In the genomic region with DNA sequence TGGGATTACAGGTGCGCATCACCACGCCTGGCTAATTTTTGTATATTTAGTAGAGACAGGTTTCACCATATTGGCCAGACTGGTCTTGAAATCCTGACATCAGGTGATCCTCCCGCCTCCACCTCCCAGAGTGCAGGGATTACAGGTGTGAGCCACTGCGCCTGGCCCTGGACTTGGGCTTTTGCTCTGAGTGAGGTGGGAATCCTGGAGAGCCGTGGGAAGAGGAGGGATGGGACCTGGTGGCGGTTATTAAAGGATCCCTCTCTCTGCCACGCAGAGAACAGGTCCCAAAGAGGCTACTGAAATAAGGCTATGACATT, we compare ENCODE assay signal across 17 cellular contexts. TPM values are rescaled to one million over a fixed set of nuclear protein-coding genes. Genes with fewer than 3 reads are reported as not detected.
DNase-seq lines count a peak whose midpoint lies in the region; ATAC-seq and TF ChIP-seq lines count a peak whose summit lies in the region.
"Had no signal": no experiment of that assay in that cellular context is flagged by ENCODE, and none has a peak within 500 bp of the region (broad histone marks: within the 10 kb centered on the region; RNA-seq: fewer than 3 reads in every experiment).

No MANE protein-coding gene starts in this region.

- H3K4me3 ChIP-seq in DOHH2 (ENCODE audit: low read length), result peak overlapping the region; percentile 89; the same call in 1 of the 2 replicates
- no peak overlapping the region for H3K4me3 ChIP-seq in osteoblast (ENCODE audit: insufficient read depth, low read length)
- no peak overlapping the region for H3K4me3 ChIP-seq in HAP-1
- no peak overlapping the region for H3K4me3 ChIP-seq in PC-3 (ENCODE audit: low read length)
- H3K4me3 ChIP-seq: hepatocyte, MG63, upper lobe of left lung had no signal

- peak overlapping the region; percentile 98 for H3K27ac Mint-ChIP-seq in activated CD4-positive, alpha-beta T cell treated with anti-CD3 and anti-CD28 coated beads, Interleukin-2, amount 10 ng/mL, durations not matched to agents 24 days and 14 days
- peak overlapping the region; percentile 95 for H3K27ac Mint-ChIP-seq in activated T-helper 17 cell treated with anti-CD3 and anti-CD28 coated beads, Interleukin-2, amount 50 U/mL, for 72 hours

- H4K20me1 ChIP-seq in DOHH2 (ENCODE audit: control insufficient read depth, insufficient read depth, low read depth, low read length) (no peaks in the 10 kb centered on the region), osteoblast (ENCODE audit: insufficient read depth, low read length) (peaks cover 10% of the 10 kb centered on the region), PC-3 (ENCODE audit: low read length) (no peaks in the 10 kb centered on the region)

- H3K27ac ChIP-seq in DOHH2 (ENCODE audit: low read depth, low read length) (no peak overlapping the region), osteoblast (ENCODE audit: low read depth, low read length) (no peak overlapping the region), PC-3 (ENCODE audit: low read length) (no peak overlapping the region)

- H3K4me3 Mint-ChIP-seq in activated CD4-positive, alpha-beta T cell treated with anti-CD3 and anti-CD28 coated beads, Interleukin-2, amount 10 ng/mL, durations not matched to agents 24 days and 14 days, result peak overlapping the region; percentile 89
- peak overlapping the region; percentile 90 for H3K4me3 Mint-ChIP-seq in activated T-helper 17 cell treated with anti-CD3 and anti-CD28 coated beads, Interleukin-2, amount 50 U/mL, for 72 hours

- H2AFZ ChIP-seq in osteoblast (ENCODE audit: low read length) (no peak overlapping the region), PC-3 (ENCODE audit: low read length) (no peak overlapping the region)
- H2AFZ ChIP-seq: hepatocyte had no signal

- intact Hi-C loops in activated CD4-positive, alpha-beta T cell treated with anti-CD3 and anti-CD28 coated beads, Interleukin-2, amount 10 ng/mL, durations not matched to agents 24 days and 14 days (cut with micrococcal nuclease), result loop anchor here (5.0 kb wide), 1 partner anchor 123 kb away; a partner anchor contains a TSS
- intact Hi-C loops in PC-3 (cut with micrococcal nuclease), result no loop called here

- H3K27me3 Mint-ChIP-seq in activated CD4-positive, alpha-beta T cell treated with anti-CD3 and anti-CD28 coated beads, Interleukin-2, amount 10 ng/mL, durations not matched to agents 24 days and 14 days, result no peaks in the 10 kb centered on the region
- no peaks in the 10 kb centered on the region for H3K27me3 Mint-ChIP-seq in activated T-helper 17 cell treated with anti-CD3 and anti-CD28 coated beads, Interleukin-2, amount 50 U/mL, for 72 hours

- no peak for TF ChIP-seq CTCF in DOHH2 (IDR thresholded peaks at IDR 0.05; ENCODE audit: low read depth, low read length, poor library complexity, severe bottlenecking)
- no peak for TF ChIP-seq CTCF in osteoblast (IDR thresholded peaks at IDR 0.05; ENCODE audit: extremely low read depth, low read depth, low read length)
- TF ChIP-seq CTCF in PC-3 (conservative IDR thresholded peaks at IDR 0.05; ENCODE audit: low read depth, low read length), result no peak

- H3K9me3 ChIP-seq in DOHH2 (ENCODE audit: control insufficient read depth, insufficient read depth, low read length) (no peaks in the 10 kb centered on the region), osteoblast (ENCODE audit: low read depth, low read length) (no peaks in the 10 kb centered on the region), HAP-1 (no peaks in the 10 kb centered on the region), PC-3 (ENCODE audit: low read length) (no peaks in the 10 kb centered on the region)
- H3K9me3 ChIP-seq: MG63, upper lobe of left lung had no signal

- DNase-seq in activated CD4-positive, alpha-beta T cell treated with anti-CD3 and anti-CD28 coated beads, Interleukin-2, amount 10 ng/mL, durations not matched to agents 24 days and 14 days, result no peak
- DNase-seq in activated CD4-positive, alpha-beta T cell treated with anti-CD3 and anti-CD28 coated beads for 4 hours, result no peak
- peak; percentile 35 for DNase-seq in osteoblast (ENCODE audit: insufficient read length, low spot score, missing footprints)
- no peak for DNase-seq in HAP-1 (ENCODE audit: low spot score in 2 of 2)
- DNase-seq in superior temporal gyrus (ENCODE audit: extremely low spot score), result no peak
- DNase-seq in PC-3, result no peak
- DNase-seq: activated naive CD4-positive, alpha-beta T cell treated with Interleukin-2 at 50 U/mL for 16 hours; MG63; NCI-H1694; SIG-M5; stimulated activated CD4-positive, alpha-beta T cell treated with anti-CD3 and anti-CD28 coated beads, Interleukin-4, amount 100 ng/mL, for 4 hours; T1000; upper lobe of left lung had no signal

- H3F3A ChIP-seq in DOHH2 (ENCODE audit: control insufficient read depth, insufficient read depth), result peaks cover 23% of the 10 kb centered on the region
- no peaks in the 10 kb centered on the region for H3F3A ChIP-seq in PC-3 (ENCODE audit: low read length, unreplicated experiment)

- no peak for ATAC-seq in activated T-helper 17 cell treated with anti-CD3 and anti-CD28 coated beads, Interleukin-2, amount 50 U/mL, for 72 hours (replicated peaks)
- no peak for ATAC-seq in PC-3

- in situ Hi-C loops in HAP-1 (cut with MboI; ENCODE audit: low sequenced_read_pairs), result no loop called here

- H3K79me2 ChIP-seq in DOHH2 (ENCODE audit: control insufficient read depth, low read length) (peaks cover 36% of the 10 kb centered on the region), osteoblast (ENCODE audit: insufficient read depth, low read length) (peaks cover 21% of the 10 kb centered on the region), PC-3 (ENCODE audit: low read length) (peaks cover 18% of the 10 kb centered on the region)

- CTCF ChIA-PET in PC-3 (lab: Charles Lee), result no interaction called here

- no peak overlapping the region for H3K9ac ChIP-seq in PC-3 (ENCODE audit: low read length)
- H3K9ac ChIP-seq: parathyroid adenoma had no signal

- H3K36me3 ChIP-seq in DOHH2 (ENCODE audit: control insufficient read depth, low read length) (peaks cover 23% of the 10 kb centered on the region), osteoblast (ENCODE audit: insufficient read depth, low read length) (peaks cover 7% of the 10 kb centered on the region), HAP-1 (replicated peaks) (peaks cover 10% of the 10 kb centered on the region), PC-3 (ENCODE audit: low read depth, low read length) (no peaks in the 10 kb centered on the region; the same call in 1 of the 2 replicates)

- H3K36me3 Mint-ChIP-seq in activated CD4-positive, alpha-beta T cell treated with anti-CD3 and anti-CD28 coated beads, Interleukin-2, amount 10 ng/mL, durations not matched to agents 24 days and 14 days (ENCODE audit: low read depth), result peaks cover 11% of the 10 kb centered on the region
- peaks cover 30% of the 10 kb centered on the region for H3K36me3 Mint-ChIP-seq in activated T-helper 17 cell treated with anti-CD3 and anti-CD28 coated beads, Interleukin-2, amount 50 U/mL, for 72 hours (ENCODE audit: low read depth)

- H3K4me2 ChIP-seq in DOHH2 (ENCODE audit: low read length) (peak overlapping the region; percentile 86; the same call in 1 of the 2 replicates), osteoblast (ENCODE audit: insufficient read depth, low read length) (no peak overlapping the region), PC-3 (ENCODE audit: low read length) (no peak overlapping the region)
- H3K4me2 ChIP-seq: hepatocyte had no signal

- BruUV-seq in PC-3 (replicated peaks; lab: Mats Ljungman, UMichigan), result no TSS peak

- H3K27me3 ChIP-seq in DOHH2 (ENCODE audit: control insufficient read depth, low read length) (no peaks in the 10 kb centered on the region), osteoblast (ENCODE audit: insufficient read depth, low read length) (no peaks in the 10 kb centered on the region), HAP-1 (ENCODE audit: low read depth) (no peaks in the 10 kb centered on the region), PC-3 (ENCODE audit: low read length) (no peaks in the 10 kb centered on the region)
- H3K27me3 ChIP-seq: hepatocyte, MG63, upper lobe of left lung had no signal

- H3K9me3 Mint-ChIP-seq in activated CD4-positive, alpha-beta T cell treated with anti-CD3 and anti-CD28 coated beads, Interleukin-2, amount 10 ng/mL, durations not matched to agents 24 days and 14 days, result no peaks in the 10 kb centered on the region
- H3K9me3 Mint-ChIP-seq in activated T-helper 17 cell treated with anti-CD3 and anti-CD28 coated beads, Interleukin-2, amount 50 U/mL, for 72 hours, result no peaks in the 10 kb centered on the region

- peaks cover 18% of the 10 kb centered on the region for H3K4me1 Mint-ChIP-seq in activated CD4-positive, alpha-beta T cell treated with anti-CD3 and anti-CD28 coated beads, Interleukin-2, amount 10 ng/mL, durations not matched to agents 24 days and 14 days
- peaks cover 6% of the 10 kb centered on the region for H3K4me1 Mint-ChIP-seq in activated T-helper 17 cell treated with anti-CD3 and anti-CD28 coated beads, Interleukin-2, amount 50 U/mL, for 72 hours

- H3K4me1 ChIP-seq in DOHH2 (ENCODE audit: control insufficient read depth, low read length), result peaks cover 63% of the 10 kb centered on the region
- peaks cover 5% of the 10 kb centered on the region for H3K4me1 ChIP-seq in osteoblast (ENCODE audit: insufficient read depth, low read length)
- H3K4me1 ChIP-seq in HAP-1, result no peaks in the 10 kb centered on the region
- no peaks in the 10 kb centered on the region for H3K4me1 ChIP-seq in PC-3 (ENCODE audit: insufficient read depth, low read length)

- H3K9me2 ChIP-seq in DOHH2 (replicated peaks; ENCODE audit: control insufficient read depth, low read length) (no peaks in the 10 kb centered on the region), PC-3 (replicated peaks; ENCODE audit: low read length) (no peaks in the 10 kb centered on the region)

- POLR2A ChIA-PET in PC-3 (lab: Charles Lee; ENCODE audit: unreplicated experiment), result no interaction called here

RNA-seq across cellular contexts. Expression of a gene that starts 1.7 kb away (rescaled TPM):
- total RNA-seq in activated CD4-positive, alpha-beta T cell treated with anti-CD3 and anti-CD28 coated beads, Interleukin-2, amount 10 ng/mL, durations not matched to agents 24 days and 14 days, result 380 and 392 TPM in 2 replicates
- total RNA-seq in activated T-helper 17 cell treated with anti-CD3 and anti-CD28 coated beads, Interleukin-2, amount 50 U/mL, for 72 hours, result 100 to 1,000 TPM; 348 to 436 TPM
- 209 and 211 TPM in 2 replicates for total RNA-seq in osteoblast
- 351 and 407 TPM in 2 replicates for total RNA-seq in PC-3 (2014; rRNA removed)

RNA-seq across cellular contexts. Expression of a gene that starts 30.2 kb away (rescaled TPM):
- 7.4 and 10.1 TPM in 2 replicates for total RNA-seq in activated CD4-positive, alpha-beta T cell treated with anti-CD3 and anti-CD28 coated beads, Interleukin-2, amount 10 ng/mL, durations not matched to agents 24 days and 14 days
- 1 to 10 TPM; 1.9 to 2.6 TPM for total RNA-seq in activated T-helper 17 cell treated with anti-CD3 and anti-CD28 coated beads, Interleukin-2, amount 50 U/mL, for 72 hours
- total RNA-seq in osteoblast, result 73.7 and 74.2 TPM in 2 replicates
- 59.6 and 89.4 TPM in 2 replicates for total RNA-seq in PC-3 (2014; rRNA removed)

RNA-seq across cellular contexts. Expression of a gene that starts 34.9 kb away (rescaled TPM):
- total RNA-seq in activated CD4-positive, alpha-beta T cell treated with anti-CD3 and anti-CD28 coated beads, Interleukin-2, amount 10 ng/mL, durations not matched to agents 24 days and 14 days, result 1.4 and 2.3 TPM in 2 replicates
- 1 to 10 TPM; 2.5 to 3.5 TPM for total RNA-seq in activated T-helper 17 cell treated with anti-CD3 and anti-CD28 coated beads, Interleukin-2, amount 50 U/mL, for 72 hours
- 2.4 and 5.1 TPM in 2 replicates for total RNA-seq in osteoblast
- total RNA-seq in PC-3 (2014; rRNA removed), result 7.7 and 10.0 TPM in 2 replicates
